Comparison of ENCODE assay signal across 19 cellular contexts in the genomic region with DNA sequence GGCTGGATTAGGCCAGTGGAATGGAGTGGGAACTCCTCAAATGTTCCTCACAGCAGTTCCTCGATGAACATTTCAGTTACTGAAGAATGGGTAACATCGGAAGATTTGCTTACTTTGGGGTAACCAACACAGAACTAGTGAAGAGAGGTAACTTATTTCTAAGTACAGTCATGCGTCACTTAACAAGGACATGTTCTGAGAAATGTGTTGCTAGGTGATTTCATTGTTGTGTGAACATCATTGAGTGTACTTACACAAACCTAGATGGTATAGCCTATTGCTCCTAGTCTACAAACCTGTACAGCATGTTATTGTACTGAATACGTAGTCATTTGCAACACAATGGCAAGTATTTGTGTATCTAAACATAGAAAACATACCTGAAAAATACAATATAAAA.
"Had no signal": no experiment of that assay in that cellular context is flagged by ENCODE, and none has a peak within 500 bp of the region (broad histone marks: within the 10 kb centered on the region; RNA-seq: fewer than 3 reads in every experiment).

No MANE protein-coding gene starts in this region.

- H3K9me3 Mint-ChIP-seq: effector memory CD8-positive, alpha-beta T cell; immature natural killer cell; type B pancreatic cell; WTC11 had no signal

- DNase-seq: activated CD4-positive, alpha-beta T cell treated with anti-CD3 and anti-CD28 coated beads, Interleukin-2, amount 50 U/mL, for 1 hour; activated gamma-delta T cell treated with Interleukin-2 at 50 U/mL for 16 hours; activated naive CD8-positive, alpha-beta T cell treated with anti-CD3 and anti-CD28 coated beads, Interleukin-2, amount 10 ng/mL, durations not matched to agents 7 days and 5 days; activated T-cell treated with anti-CD3 and anti-CD28 coated beads, Interleukin-2, amount 50 U/mL, for 1 hour; amniotic stem cell; colonic mucosa; dorsolateral prefrontal cortex; effector memory CD8-positive, alpha-beta T cell; glutamatergic neuron; immature natural killer cell; naive thymus-derived CD4-positive, alpha-beta T cell; spleen; stimulated activated CD4-positive, alpha-beta T cell treated with anti-CD3 and anti-CD28 coated beads, Interleukin-4, amount 100 ng/mL, for 1 hour; stimulated activated naive CD4-positive, alpha-beta T cell treated with Interleukin-2 at 50 U/mL for 16 hours; T1000 had no signal

- H3K27me3 Mint-ChIP-seq: activated naive CD8-positive, alpha-beta T cell treated with anti-CD3 and anti-CD28 coated beads, Interleukin-2, amount 10 ng/mL, durations not matched to agents 7 days and 5 days had no signal

- ATAC-seq: effector memory CD8-positive, alpha-beta T cell; left lobe of liver; naive thymus-derived CD4-positive, alpha-beta T cell; WTC11 had no signal

- H3K4me3 Mint-ChIP-seq: activated naive CD8-positive, alpha-beta T cell treated with anti-CD3 and anti-CD28 coated beads, Interleukin-2, amount 10 ng/mL, durations not matched to agents 7 days and 5 days; effector memory CD8-positive, alpha-beta T cell; immature natural killer cell; type B pancreatic cell; WTC11 had no signal

- H3K36me3 Mint-ChIP-seq: immature natural killer cell, type B pancreatic cell, WTC11 had no signal

- H3K27ac Mint-ChIP-seq: activated naive CD8-positive, alpha-beta T cell treated with anti-CD3 and anti-CD28 coated beads, Interleukin-2, amount 10 ng/mL, durations not matched to agents 7 days and 5 days; effector memory CD8-positive, alpha-beta T cell; immature natural killer cell; progenitor cell of endocrine pancreas; type B pancreatic cell; WTC11 had no signal
